1 cellular context compared by ENCODE assay signal in the genomic region with DNA sequence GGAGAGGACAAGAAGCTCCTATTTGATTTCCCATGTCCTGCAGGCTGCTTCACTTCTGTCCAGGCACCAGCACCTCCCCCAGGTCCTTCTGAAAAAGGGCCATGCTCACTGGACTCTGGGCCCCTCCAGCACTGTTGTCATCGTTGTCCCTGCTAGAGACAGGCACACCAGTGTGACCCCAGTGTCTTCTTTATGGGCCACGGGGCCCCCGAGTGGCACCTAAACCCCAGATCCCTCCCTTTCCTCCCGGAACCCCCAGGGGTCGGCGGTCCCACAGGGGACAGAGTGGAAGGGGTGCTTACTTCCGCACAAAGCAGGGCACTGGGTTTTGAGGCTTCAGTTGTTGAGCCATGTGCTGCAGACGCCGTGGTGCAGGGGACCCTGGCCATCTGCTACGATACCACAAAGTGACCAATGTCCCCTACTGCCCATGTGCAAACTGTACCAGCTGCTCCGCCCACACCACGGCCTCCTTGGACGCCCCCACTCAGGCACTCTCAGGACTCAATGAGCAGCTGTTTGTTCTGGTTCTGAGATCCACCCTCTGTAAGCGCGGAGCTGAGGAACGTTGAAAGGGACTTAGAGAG. TPM values are rescaled to one million over a fixed set of nuclear protein-coding genes. Genes with fewer than 3 reads are reported as not detected.
"Had no signal": no experiment of that assay in that cellular context is flagged by ENCODE, and none has a peak within 500 bp of the region (broad histone marks: within the 10 kb centered on the region; RNA-seq: fewer than 3 reads in every experiment).

No MANE protein-coding gene starts in this region.

RNA-seq across cellular contexts. Expression of gene LGALS9, which starts 24.6 kb away (rescaled TPM):
- polyA plus RNA-seq: neural cell had no signal
